Comparison of ENCODE assay signal across 1 cellular context in the genomic region with DNA sequence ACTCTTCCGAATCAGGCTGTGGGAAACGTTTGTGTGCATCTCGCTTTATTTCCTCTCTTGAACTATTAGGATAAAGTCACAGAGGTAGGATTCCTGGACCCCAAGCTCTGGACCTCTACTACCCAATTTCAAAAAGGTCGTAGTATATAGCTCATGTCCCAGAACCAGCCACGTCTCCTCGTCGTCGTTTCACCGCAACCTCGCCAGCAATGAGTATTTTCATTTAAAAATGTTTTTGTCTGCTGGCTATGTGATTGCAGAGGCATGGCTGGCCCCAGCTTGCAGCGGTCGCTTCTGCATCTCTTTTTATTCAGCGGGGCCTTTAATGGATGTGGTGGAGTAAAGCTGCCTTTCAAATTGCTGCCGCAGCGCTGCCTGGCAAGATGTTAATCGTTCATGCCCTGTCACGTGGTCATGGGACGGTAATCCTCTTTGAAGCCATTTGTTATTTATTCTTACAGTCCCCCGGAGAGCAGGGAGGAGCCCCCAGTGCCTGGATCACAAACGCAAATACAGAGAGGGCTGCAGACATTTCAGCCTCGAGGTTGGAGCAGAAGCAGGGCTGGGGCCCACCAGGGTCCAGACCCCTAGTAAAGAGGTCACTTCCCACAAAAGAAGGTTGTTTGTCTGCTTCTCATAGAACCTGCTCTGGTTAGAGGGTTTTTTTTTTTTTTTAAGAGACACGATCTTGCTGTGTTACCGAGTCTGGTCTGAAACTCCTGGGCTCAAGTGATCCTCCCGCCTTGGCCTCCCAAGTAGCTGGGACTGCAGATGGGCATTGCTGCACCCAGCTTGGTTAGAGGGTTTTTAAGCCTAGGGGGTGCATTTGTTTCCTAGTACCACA.
TF ChIP-seq lines count a peak whose summit lies in the region.

No MANE protein-coding gene starts in this region.

TF ChIP-seq in HepG2, 621 proteins besides CTCF, POLR2A, EP300 and RAD21 (continued from another document):
- TF ChIP-seq ZNF780A (CRISPR knock-in tag; IDR thresholded peaks at IDR 0.05) (no peak), TOE1 (CRISPR knock-in tag; IDR thresholded peaks at IDR 0.05) (no peak), FOXA1 (IDR thresholded peaks at IDR 0.05) (no peak), FOXA1 (CRISPR knock-in tag; IDR thresholded peaks at IDR 0.05) (0 out of 2 replicates have a peak, but pooled peaks have one; percentile 30), HOXA7 (CRISPR knock-in tag; IDR thresholded peaks at IDR 0.05) (no peak), ZNF17 (CRISPR knock-in tag; IDR thresholded peaks at IDR 0.05) (no peak), NR1H2 (CRISPR knock-in tag; IDR thresholded peaks at IDR 0.05; ENCODE audit: borderline replicate concordance, low read depth) (no peak), GTF3A (CRISPR knock-in tag; conservative IDR thresholded peaks at IDR 0.05) (no peak), NFE2L1 (CRISPR knock-in tag; IDR thresholded peaks at IDR 0.05; ENCODE audit: borderline replicate concordance) (no peak), CEBPZ (IDR thresholded peaks at IDR 0.05; ENCODE audit: low read length) (no peak), CHD4 (IDR thresholded peaks at IDR 0.05; ENCODE audit: borderline replicate concordance, low read length) (no peak), ZNF317 (CRISPR knock-in tag; IDR thresholded peaks at IDR 0.05) (no peak), FOXA3 (CRISPR knock-in tag; IDR thresholded peaks at IDR 0.05) (no peak), ZNF703 (CRISPR knock-in tag; IDR thresholded peaks at IDR 0.05; ENCODE audit: borderline replicate concordance) (no peak), NAIF1 (CRISPR knock-in tag; IDR thresholded peaks at IDR 0.05; ENCODE audit: borderline replicate concordance) (no peak), U2AF2 (IDR thresholded peaks at IDR 0.05; ENCODE audit: low read depth, low read length) (no peak), ATF7 (IDR thresholded peaks at IDR 0.05) (no peak), ATF7 (CRISPR knock-in tag; IDR thresholded peaks at IDR 0.05) (no peak), PPARG (CRISPR knock-in tag; conservative IDR thresholded peaks at IDR 0.05) (no peak), YEATS4 (CRISPR knock-in tag; IDR thresholded peaks at IDR 0.05; ENCODE audit: borderline replicate concordance) (no peak), ZNF607 (CRISPR knock-in tag; IDR thresholded peaks at IDR 0.05; ENCODE audit: borderline replicate concordance) (no peak), ZNF773 (CRISPR knock-in tag; IDR thresholded peaks at IDR 0.05; ENCODE audit: borderline replicate concordance) (no peak), SMARCC2 (IDR thresholded peaks at IDR 0.05) (no peak), ZNF580 (CRISPR knock-in tag; IDR thresholded peaks at IDR 0.05; ENCODE audit: borderline replicate concordance, low read depth) (no peak), EHMT2 (IDR thresholded peaks at IDR 0.05; ENCODE audit: borderline replicate concordance, low read depth, low read length) (no peak), RXRB (CRISPR knock-in tag; IDR thresholded peaks at IDR 0.05; ENCODE audit: borderline replicate concordance) (no peak), SSRP1 (CRISPR knock-in tag; IDR thresholded peaks at IDR 0.05) (no peak)
